Comparison of ENCODE assay signal across 2 cellular contexts in the genomic region with DNA sequence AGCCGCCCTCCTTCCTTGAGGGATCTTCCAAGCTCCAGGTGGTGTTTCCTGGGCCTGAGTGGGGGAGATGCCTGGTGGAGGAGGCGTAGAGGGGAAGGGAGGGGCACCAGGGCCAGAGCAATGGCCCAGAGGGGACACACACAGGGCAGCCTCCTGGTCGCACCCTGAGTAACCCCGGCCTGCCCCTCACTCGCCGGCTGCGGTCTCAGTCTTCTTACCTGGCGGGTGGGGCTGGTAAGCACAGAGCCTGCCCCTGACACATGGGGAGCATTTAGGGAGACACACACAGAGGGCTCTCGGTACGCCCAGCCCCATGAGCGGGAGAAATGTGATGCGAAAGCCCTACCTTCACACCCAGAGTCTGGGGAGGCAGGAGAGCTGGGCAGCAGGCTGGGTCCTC.
TF ChIP-seq lines count a peak whose summit lies in the region.

No MANE protein-coding gene starts in this region.

TF ChIP-seq in HepG2, 621 proteins besides CTCF, POLR2A, EP300 and RAD21:
- TF ChIP-seq HCFC1 (IDR thresholded peaks at IDR 0.05; ENCODE audit: low read depth, low read length) (no peak), MAFF (IDR thresholded peaks at IDR 0.05; ENCODE audit: low read depth, low read length) (no peak), ZNF674 (CRISPR knock-in tag; IDR thresholded peaks at IDR 0.05; ENCODE audit: low read depth) (no peak), CBX2 (IDR thresholded peaks at IDR 0.05; ENCODE audit: low read depth, low read length) (no peak), CBX2 (CRISPR knock-in tag; IDR thresholded peaks at IDR 0.05; ENCODE audit: low read depth) (no peak), ZNF468 (CRISPR knock-in tag; IDR thresholded peaks at IDR 0.05) (no peak), ZNF460 (CRISPR knock-in tag; IDR thresholded peaks at IDR 0.05; ENCODE audit: borderline replicate concordance) (no peak), TOPORS (CRISPR knock-in tag; IDR thresholded peaks at IDR 0.05) (no peak), ZNF670 (CRISPR knock-in tag; IDR thresholded peaks at IDR 0.05; ENCODE audit: borderline replicate concordance) (no peak)
- TF ChIP-seq, protein P1, sequence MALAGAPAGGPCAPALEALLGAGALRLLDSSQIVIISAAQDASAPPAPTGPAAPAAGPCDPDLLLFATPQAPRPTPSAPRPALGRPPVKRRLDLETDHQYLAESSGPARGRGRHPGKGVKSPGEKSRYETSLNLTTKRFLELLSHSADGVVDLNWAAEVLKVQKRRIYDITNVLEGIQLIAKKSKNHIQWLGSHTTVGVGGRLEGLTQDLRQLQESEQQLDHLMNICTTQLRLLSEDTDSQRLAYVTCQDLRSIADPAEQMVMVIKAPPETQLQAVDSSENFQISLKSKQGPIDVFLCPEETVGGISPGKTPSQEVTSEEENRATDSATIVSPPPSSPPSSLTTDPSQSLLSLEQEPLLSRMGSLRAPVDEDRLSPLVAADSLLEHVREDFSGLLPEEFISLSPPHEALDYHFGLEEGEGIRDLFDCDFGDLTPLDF (CRISPR knock-in tag; IDR thresholded peaks at IDR 0.05): no peak

TF ChIP-seq in H1, 55 proteins besides CTCF, POLR2A, EP300 and RAD21:
- no peak for TF ChIP-seq SAP30 (IDR thresholded peaks at IDR 0.05; ENCODE audit: insufficient read depth, insufficient replicate concordance, low read length)
- no peak for TF ChIP-seq CHD7 (IDR thresholded peaks at IDR 0.05; ENCODE audit: insufficient replicate concordance, low read length)
- no peak for TF ChIP-seq TCF12 (IDR thresholded peaks at IDR 0.05; ENCODE audit: low read depth, low read length)
- TF ChIP-seq EGR1 (IDR thresholded peaks at IDR 0.05; ENCODE audit: borderline replicate concordance, low read depth, low read length): no peak
- no peak for TF ChIP-seq BCL11A (IDR thresholded peaks at IDR 0.05; ENCODE audit: low read depth in 2 of 2, low read length in 2 of 2)
- TF ChIP-seq POU5F1 (IDR thresholded peaks at IDR 0.05; ENCODE audit: low read depth, low read length): no peak
- TF ChIP-seq CHD1 (IDR thresholded peaks at IDR 0.05; ENCODE audit: low read depth, low read length): no peak
- no peak for TF ChIP-seq GTF2F1 (IDR thresholded peaks at IDR 0.05; ENCODE audit: borderline replicate concordance, low read depth, low read length)
- no peak for TF ChIP-seq CTBP2 (IDR thresholded peaks at IDR 0.05; ENCODE audit: borderline replicate concordance, insufficient read depth, insufficient read length, low read length)
- no peak for TF ChIP-seq USF2 (IDR thresholded peaks at IDR 0.05; ENCODE audit: low read length)
- no peak for TF ChIP-seq CEBPB (IDR thresholded peaks at IDR 0.05; ENCODE audit: low read depth, low read length)
- TF ChIP-seq EZH2 (IDR thresholded peaks at IDR 0.05; ENCODE audit: low read depth, low read length, severe bottlenecking): no peak
- no peak for TF ChIP-seq JUN (IDR thresholded peaks at IDR 0.05; ENCODE audit: low read depth, low read length)
